In the genomic region with DNA sequence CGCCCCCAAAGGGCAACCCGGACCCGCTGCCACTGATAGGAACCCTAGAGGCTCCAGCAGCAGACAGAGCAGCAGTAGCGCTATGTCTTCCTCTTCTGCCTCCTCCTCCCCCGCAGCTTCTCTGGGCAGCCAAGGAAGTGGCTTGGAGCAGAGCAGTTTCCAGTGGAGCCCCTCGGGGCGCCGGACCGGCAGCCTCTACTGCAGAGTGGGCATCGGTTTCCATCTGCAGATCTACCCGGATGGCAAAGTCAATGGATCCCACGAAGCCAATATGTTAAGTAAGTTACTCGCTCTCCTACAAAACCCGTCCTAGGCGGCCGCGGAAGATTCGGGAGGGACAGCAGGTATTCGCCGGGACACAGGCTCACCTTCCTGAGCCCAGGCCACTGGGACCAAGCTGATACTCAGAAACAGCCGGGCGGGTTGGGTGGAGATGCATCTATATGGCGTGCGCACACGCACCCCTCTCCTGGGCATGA, we compare ENCODE assay signal across 8 cellular contexts. TPM values are rescaled to one million over a fixed set of nuclear protein-coding genes. Genes with fewer than 3 reads are reported as not detected.
DNase-seq lines count a peak whose midpoint lies in the region; ATAC-seq, FAIRE-seq and TF ChIP-seq lines count a peak whose summit lies in the region.

No MANE protein-coding gene starts in this region.

- H3F3A ChIP-seq in GM23338 (replicated peaks; ENCODE audit: low read depth), result 0 out of 2 replicates have a peak, but pooled peaks cover 7% of the 10 kb centered on the region

- in situ Hi-C loops in ACHN (cut with HindIII; ENCODE audit: low pct_ligation_motif_present, low pct_unique_long_range_greater_than_20kb, low sequenced_read_pairs), result no loop called here

- WGBS in pancreas, 2 donors, result 2 to 3% methylated on average over 25 of the region's 25 CpGs

- H3K9ac ChIP-seq in fibroblast of lung (ENCODE audit: insufficient read depth, low read length), result peak overlapping the region; percentile 93

- H3K36me3 Mint-ChIP-seq in GM23338 (ENCODE audit: low read depth), result no peaks in the 10 kb centered on the region; the same call in 2 of the 3 replicates

- peaks cover 86% of the 10 kb centered on the region for H3K27me3 Mint-ChIP-seq in GM23338 (ENCODE audit: insufficient read depth, low read depth, poor library complexity)

- no peaks in the 10 kb centered on the region for H3K9me2 ChIP-seq in GM23338 (ENCODE audit: insufficient read depth)

- peaks cover 4% of the 10 kb centered on the region for H3K9me3 Mint-ChIP-seq in GM23338

- H3K4me3 ChIP-seq in GM23338 (peak overlapping the region; percentile 61), fibroblast of lung (replicated peaks in 1 of 4; ENCODE audit: control extremely low read depth in 1 of 4, insufficient read depth in 1 of 4, low read depth in 3 of 4, low read length in 4 of 4) (peak overlapping the region; percentile 54 to 96 (median 80)), pancreas (peak overlapping the region in 1 of 4 donors; percentile 43)

- peaks cover 100% of the 10 kb centered on the region for H3K27me3 ChIP-seq in GM23338 (ENCODE audit: insufficient read depth)
- H3K27me3 ChIP-seq in fibroblast of lung (ENCODE audit: control insufficient read depth, insufficient read depth, low read length), result no peaks in the 10 kb centered on the region
- H3K27me3 ChIP-seq in pancreas, result peaks cover 0 to 23% (median 4%) of the 10 kb centered on the region in 4 donors

- peaks cover 34% of the 10 kb centered on the region for H3K4me1 ChIP-seq in GM23338 (ENCODE audit: insufficient read depth)
- H3K4me1 ChIP-seq in fibroblast of lung (ENCODE audit: control insufficient read depth, extremely low read depth, insufficient read depth, low read length), result peaks cover 7% of the 10 kb centered on the region
- H3K4me1 ChIP-seq in pancreas, result no peaks in the 10 kb centered on the region

- H3K4me2 ChIP-seq in GM23338, result peak overlapping the region; percentile 85
- peak overlapping the region; percentile 18 for H3K4me2 ChIP-seq in fibroblast of lung (ENCODE audit: extremely low read depth, insufficient read depth, low read length)

- H2AFZ ChIP-seq in GM23338 (peak overlapping the region; percentile 83), fibroblast of lung (ENCODE audit: low read length) (no peak overlapping the region)

- intact Hi-C loops in pancreas (cut with DNase I), result no loop called here

- DNase-seq in ACHN (peak; percentile 55), GM23338 (ENCODE audit: low spot score) (peak; percentile 49), SKM-1 treated with dmso at 0.1 percent for 144 hours (lab: John Stamatoyannopoulos, UW; ENCODE audit: unreplicated experiment) (peak; percentile 71), fibroblast of lung (ENCODE audit: low read depth in 2 of 2) (peak; percentile 60 to 69), pancreas (peak in 2 of 6 donors; percentile 56 to 57), mesenteric fat pad (ENCODE audit: low spot score) (no peak), NCI-H1694 treated with DMSO at 0.1 percent for 48 hours (lab: John Stamatoyannopoulos, UW) (no peak)
- no peak for DNase-seq in effector CD8-positive, alpha-beta T cell (lab: John Stamatoyannopoulos, UW)

- no peak overlapping the region for H3K27ac Mint-ChIP-seq in GM23338

- H4K20me1 ChIP-seq in GM23338 (replicated peaks; ENCODE audit: insufficient read depth) (peaks cover 44% of the 10 kb centered on the region), fibroblast of lung (ENCODE audit: control insufficient read depth, extremely low read depth, insufficient read depth, low read length) (peaks cover 1% of the 10 kb centered on the region)

- H3K9me3 ChIP-seq in fibroblast of lung (ENCODE audit: control insufficient read depth, insufficient read depth, low read depth, low read length) (no peaks in the 10 kb centered on the region), pancreas (no peaks in the 10 kb centered on the region)

- no peaks in the 10 kb centered on the region for H3K79me2 ChIP-seq in GM23338 (replicated peaks; ENCODE audit: insufficient read depth)
- H3K79me2 ChIP-seq in fibroblast of lung (ENCODE audit: control insufficient read depth, insufficient read depth, low read length), result peaks cover 73% of the 10 kb centered on the region

- H3K27ac ChIP-seq in GM23338 (ENCODE audit: low read depth) (no peak overlapping the region), fibroblast of lung (ENCODE audit: insufficient read depth, low read length) (peak overlapping the region; percentile 98), pancreas (no peak overlapping the region)

- peaks cover 53% of the 10 kb centered on the region for H3K4me1 Mint-ChIP-seq in GM23338

- peak overlapping the region; percentile 75 for H3K4me3 Mint-ChIP-seq in GM23338

- FAIRE-seq in pancreas (lab: Jason Lieb, UNC), result no peak

- TF ChIP-seq CTCF in GM23338 (conservative IDR thresholded peaks at IDR 0.05; ENCODE audit: low read depth in 2 of 2) (no peak), fibroblast of lung (conservative IDR thresholded peaks at IDR 0.05 in 1 of 2, IDR thresholded peaks at IDR 0.05 in 1 of 2; ENCODE audit: low read depth in 1 of 2, low read length in 2 of 2) (no peak), pancreas (IDR thresholded peaks at IDR 0.05) (no peak)

- H3K36me3 ChIP-seq in GM23338 (ENCODE audit: insufficient read depth) (no peaks in the 10 kb centered on the region), fibroblast of lung (ENCODE audit: control insufficient read depth, insufficient read depth, low read length) (peaks cover 6% of the 10 kb centered on the region), pancreas (no peaks in the 10 kb centered on the region)

- ATAC-seq in GM23338, result peak; percentile 63
- ATAC-seq in pancreas, result peak in 3 of 4 donors; percentile 43 to 51 (median 50)

TF ChIP-seq in GM23338, 12 proteins besides CTCF, POLR2A, EP300 and RAD21 (continues in another document):
- TF ChIP-seq ZNF331 (CRISPR knock-in tag; IDR thresholded peaks at IDR 0.05; ENCODE audit: low read depth) (no peak), EZH2phosphoT487 (IDR thresholded peaks at IDR 0.05; ENCODE audit: unreplicated experiment) (peak; percentile 86), POLR2AphosphoS5 (IDR thresholded peaks at IDR 0.05; ENCODE audit: low read depth) (no peak), CREB1 (CRISPR knock-in tag; IDR thresholded peaks at IDR 0.05; ENCODE audit: low read depth) (no peak)

RNA-seq across cellular contexts. Expression of gene FGF5, which starts 0.5 kb away (rescaled TPM):
- total RNA-seq in GM23338 (2014; rRNA removed; shearing (Covaris generic)), result not detected in 2 replicates
- polyA plus RNA-seq in GM23338 (2016; fragmentation: Nextera tagmentation; extraction: Ambion mirVana) (not detected in 2 replicates), fibroblast of lung (56.4 and 123 TPM in 2 replicates), pancreas (not detected)
- total RNA-seq in fibroblast of lung (5.4 and 25.8 TPM in 2 replicates), pancreas (not detected), mesenteric fat pad (not detected)
- 33.7 and 102 TPM in 2 replicates for polyA plus RNA-seq in fibroblast of lung (2012)
- polyA minus RNA-seq in fibroblast of lung (ENCODE audit: low replicate concordance), result 90.1 and 466 TPM in 2 replicates

Comparison
In these comparisons a context has a peak if more than half of its experiments do, and no peak if none do; other contexts are left out.
1. DNase-seq: peak in ACHN (single experiment), GM23338 (single experiment), SKM-1 treated with dmso at 0.1 percent for 144 hours (single experiment) and fibroblast of lung (2 of 2); none in effector CD8-positive, alpha-beta T cell (single experiment), mesenteric fat pad (single experiment) and NCI-H1694 treated with DMSO at 0.1 percent for 48 hours (single experiment).